In the genomic region with DNA sequence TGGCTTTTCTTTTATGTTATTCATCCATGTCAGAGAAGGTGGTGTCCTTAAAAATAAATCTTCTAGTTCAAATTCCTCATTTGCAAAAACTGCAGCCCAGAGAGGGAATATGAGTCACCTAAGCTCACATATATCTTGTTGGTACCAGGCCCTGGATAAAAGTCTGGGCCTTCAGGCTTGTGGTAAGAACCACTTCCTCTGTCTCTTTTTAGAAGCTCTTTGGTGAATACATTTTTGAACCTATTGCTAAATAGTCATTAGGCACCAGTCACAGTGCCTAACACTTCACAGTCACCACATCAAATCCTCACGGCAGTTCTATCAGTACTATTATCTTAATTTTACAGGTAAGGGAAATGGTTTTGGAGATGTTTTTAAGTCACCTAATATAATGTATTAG, we compare ENCODE assay signal across 12 cellular contexts.
DNase-seq lines count a peak whose midpoint lies in the region; ATAC-seq lines count a peak whose summit lies in the region.
"Had no signal": no experiment of that assay in that cellular context is flagged by ENCODE, and none has a peak within 500 bp of the region (broad histone marks: within the 10 kb centered on the region; RNA-seq: fewer than 3 reads in every experiment).

No MANE protein-coding gene starts in this region.

- DNase-seq in EH (ENCODE audit: low read depth), result peak; percentile 92
- peak; percentile 50 for DNase-seq in HS-27A (ENCODE audit: low read depth)
- DNase-seq in SKM-1 (lab: John Stamatoyannopoulos, UW; ENCODE audit: unreplicated experiment), result peak; percentile 56
- peak; percentile 61 for DNase-seq in foreskin melanocyte
- DNase-seq in effector memory CD4-positive, alpha-beta T cell, result no peak
- DNase-seq in NCI-H748 (lab: John Stamatoyannopoulos, UW; ENCODE audit: unreplicated experiment), result no peak
- no peak for DNase-seq in head of caudate nucleus
- DNase-seq: activated CD4-positive, alpha-beta T cell treated with anti-CD3 and anti-CD28 coated beads for 1 hour; NCI-H1694; pancreas had no signal

- no peak for ATAC-seq in HG02571 (IDR thresholded peaks at IDR 0.05; ENCODE audit: unreplicated experiment)
- ATAC-seq: pancreas had no signal

- intact Hi-C loops in head of caudate nucleus (cut with DNase I), result no loop called here

- H3K27ac ChIP-seq in effector memory CD4-positive, alpha-beta T cell (ENCODE audit: insufficient read depth, low read length, poor library complexity, severe bottlenecking), result no peak overlapping the region
- H3K27ac ChIP-seq: pancreas, tibial nerve had no signal

- no peak overlapping the region for H3K4me3 ChIP-seq in effector memory CD4-positive, alpha-beta T cell (ENCODE audit: insufficient read depth, low read depth, low read length, poor library complexity, severe bottlenecking)
- H3K4me3 ChIP-seq: pancreas, tibial nerve had no signal

- H3K27me3 ChIP-seq in effector memory CD4-positive, alpha-beta T cell (replicated peaks; ENCODE audit: control insufficient read depth, insufficient read depth, low read length, poor library complexity, severe bottlenecking), result no peaks in the 10 kb centered on the region
- H3K27me3 ChIP-seq: pancreas, tibial nerve had no signal

- no peaks in the 10 kb centered on the region for H3K4me1 ChIP-seq in effector memory CD4-positive, alpha-beta T cell (ENCODE audit: control insufficient read depth, insufficient read depth, low read length, poor library complexity, severe bottlenecking)
- H3K4me1 ChIP-seq: pancreas, tibial nerve had no signal

- no peaks in the 10 kb centered on the region for H3K9me3 ChIP-seq in effector memory CD4-positive, alpha-beta T cell (ENCODE audit: control insufficient read depth, low read length)
- H3K9me3 ChIP-seq: pancreas had no signal

- H3K36me3 ChIP-seq in effector memory CD4-positive, alpha-beta T cell (ENCODE audit: control insufficient read depth, insufficient read depth, low read length), result no peaks in the 10 kb centered on the region
- H3K36me3 ChIP-seq: pancreas, tibial nerve had no signal

Comparison
In these comparisons a context has a peak if more than half of its experiments do, and no peak if none do; other contexts are left out.
1. DNase-seq: peak in EH (single experiment), HS-27A (single experiment), SKM-1 (single experiment) and foreskin melanocyte (single experiment); none in effector memory CD4-positive, alpha-beta T cell (0 of 3), NCI-H748 (single experiment) and head of caudate nucleus (0 of 42).